In the genomic region with DNA sequence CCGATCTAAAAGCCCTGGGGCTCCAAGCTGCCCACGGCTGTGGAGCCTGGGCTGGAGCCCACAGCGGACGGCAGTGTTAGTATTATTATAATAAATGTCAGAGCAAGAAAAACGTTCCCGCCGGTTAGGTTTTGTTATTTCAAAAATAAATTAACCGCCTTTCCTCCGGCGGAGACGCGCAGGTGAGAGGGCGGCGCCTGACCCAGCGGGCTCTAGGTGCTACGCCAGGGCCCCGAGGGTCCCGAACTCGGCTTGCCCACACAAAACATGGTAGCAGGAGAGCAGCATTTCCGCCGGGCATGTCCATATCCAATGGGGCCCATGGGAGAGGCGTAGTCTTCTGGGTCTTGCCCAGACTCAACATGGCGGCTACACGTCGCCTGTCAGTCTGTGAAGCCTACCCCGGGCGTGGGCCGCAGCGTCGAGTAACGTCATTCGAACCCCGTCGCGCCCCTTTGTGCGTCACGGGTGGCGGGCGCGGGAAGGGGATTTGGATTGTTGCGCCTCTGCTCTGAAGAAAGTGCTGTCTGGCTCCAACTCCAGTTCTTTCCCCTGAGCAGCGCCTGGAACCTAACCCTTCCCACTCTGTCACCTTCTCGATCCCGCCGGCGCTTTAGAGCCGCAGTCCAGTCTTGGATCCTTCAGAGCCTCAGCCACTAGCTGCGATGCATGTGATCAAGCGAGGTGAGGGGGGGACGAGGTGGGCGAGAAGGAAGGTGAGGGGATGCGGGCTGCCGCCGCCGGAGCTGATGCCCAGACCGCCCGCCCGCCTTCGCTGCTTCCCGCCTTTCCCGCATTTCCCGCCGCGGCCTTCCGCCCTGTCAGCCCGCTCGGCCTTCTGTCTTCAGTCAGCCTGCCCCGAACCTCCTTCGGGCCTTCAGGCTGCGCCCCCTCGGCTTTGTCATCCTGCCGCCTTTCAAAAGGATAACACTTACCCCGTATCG, we compare ENCODE assay signal across 1 cellular context.
TF ChIP-seq lines count a peak whose summit lies in the region.

RRM1 (plus strand) TSS at position 452 of the 944 bp plus-strand sequence; CDS start at position 666, 214 bp downstream.

TF ChIP-seq in WTC11, 78 proteins besides CTCF, POLR2A, EP300 and RAD21 (continued from another document and continues in another):
- no peak for TF ChIP-seq ELF4 (CRISPR knock-in tag; IDR thresholded peaks at IDR 0.05; ENCODE audit: low read depth)
- no peak for TF ChIP-seq ZNF671 (CRISPR knock-in tag; IDR thresholded peaks at IDR 0.05)
- TF ChIP-seq ATF1 (CRISPR knock-in tag; IDR thresholded peaks at IDR 0.05): peak; percentile 96; the same call in 1 of the 2 replicates
- no peak for TF ChIP-seq TP53 (CRISPR knock-in tag; IDR thresholded peaks at IDR 0.05)
- TF ChIP-seq RELA (CRISPR knock-in tag; IDR thresholded peaks at IDR 0.05; ENCODE audit: borderline replicate concordance): no peak
- TF ChIP-seq NFYB (CRISPR knock-in tag; conservative IDR thresholded peaks at IDR 0.05; ENCODE audit: low read depth): peak; percentile 29; the same call in 1 of the 2 replicates
- TF ChIP-seq, protein P1, sequence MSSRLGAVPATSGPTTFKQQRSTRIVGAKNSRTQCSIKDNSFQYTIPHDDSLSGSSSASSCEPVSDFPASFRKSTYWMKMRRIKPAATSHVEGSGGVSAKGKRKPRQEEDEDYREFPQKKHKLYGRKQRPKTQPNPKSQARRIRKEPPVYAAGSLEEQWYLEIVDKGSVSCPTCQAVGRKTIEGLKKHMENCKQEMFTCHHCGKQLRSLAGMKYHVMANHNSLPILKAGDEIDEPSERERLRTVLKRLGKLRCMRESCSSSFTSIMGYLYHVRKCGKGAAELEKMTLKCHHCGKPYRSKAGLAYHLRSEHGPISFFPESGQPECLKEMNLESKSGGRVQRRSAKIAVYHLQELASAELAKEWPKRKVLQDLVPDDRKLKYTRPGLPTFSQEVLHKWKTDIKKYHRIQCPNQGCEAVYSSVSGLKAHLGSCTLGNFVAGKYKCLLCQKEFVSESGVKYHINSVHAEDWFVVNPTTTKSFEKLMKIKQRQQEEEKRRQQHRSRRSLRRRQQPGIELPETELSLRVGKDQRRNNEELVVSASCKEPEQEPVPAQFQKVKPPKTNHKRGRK (CRISPR knock-in tag; IDR thresholded peaks at IDR 0.05; ENCODE audit: borderline replicate concordance): no peak
- TF ChIP-seq ETV6 (CRISPR knock-in tag; IDR thresholded peaks at IDR 0.05): peak; percentile 67
- TF ChIP-seq ZMAT4 (CRISPR knock-in tag; IDR thresholded peaks at IDR 0.05): no peak
- peak; percentile 90; the same call in 1 of the 2 replicates for TF ChIP-seq NFE2L1 (CRISPR knock-in tag; IDR thresholded peaks at IDR 0.05)
- TF ChIP-seq FOXP4 (CRISPR knock-in tag; IDR thresholded peaks at IDR 0.05): peak; percentile 14; the same call in 1 of the 2 replicates
- peak; percentile 40; the same call in 1 of the 2 replicates for TF ChIP-seq FOXP1 (CRISPR knock-in tag; IDR thresholded peaks at IDR 0.05; ENCODE audit: borderline replicate concordance)
- TF ChIP-seq, protein P2, sequence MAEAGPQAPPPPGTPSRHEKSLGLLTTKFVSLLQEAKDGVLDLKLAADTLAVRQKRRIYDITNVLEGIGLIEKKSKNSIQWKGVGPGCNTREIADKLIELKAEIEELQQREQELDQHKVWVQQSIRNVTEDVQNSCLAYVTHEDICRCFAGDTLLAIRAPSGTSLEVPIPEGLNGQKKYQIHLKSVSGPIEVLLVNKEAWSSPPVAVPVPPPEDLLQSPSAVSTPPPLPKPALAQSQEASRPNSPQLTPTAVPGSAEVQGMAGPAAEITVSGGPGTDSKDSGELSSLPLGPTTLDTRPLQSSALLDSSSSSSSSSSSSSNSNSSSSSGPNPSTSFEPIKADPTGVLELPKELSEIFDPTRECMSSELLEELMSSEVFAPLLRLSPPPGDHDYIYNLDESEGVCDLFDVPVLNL (CRISPR knock-in tag; IDR thresholded peaks at IDR 0.05; ENCODE audit: borderline replicate concordance, low read depth): peak; percentile 92
- no peak for TF ChIP-seq SOX15 (CRISPR knock-in tag; IDR thresholded peaks at IDR 0.05)
- TF ChIP-seq ATF6 (CRISPR knock-in tag; IDR thresholded peaks at IDR 0.05): no peak
- TF ChIP-seq NR1H2 (CRISPR knock-in tag; IDR thresholded peaks at IDR 0.05): no peak
- TF ChIP-seq ZNF232 (CRISPR knock-in tag; IDR thresholded peaks at IDR 0.05): no peak
- TF ChIP-seq GRHL2 (CRISPR knock-in tag; IDR thresholded peaks at IDR 0.05; ENCODE audit: insufficient replicate concordance, severe bottlenecking): no peak
- TF ChIP-seq E2F1 (CRISPR knock-in tag; IDR thresholded peaks at IDR 0.05): no peak
- no peak for TF ChIP-seq ZNF219 (CRISPR knock-in tag; IDR thresholded peaks at IDR 0.05; ENCODE audit: borderline replicate concordance)
- TF ChIP-seq, protein P3, sequence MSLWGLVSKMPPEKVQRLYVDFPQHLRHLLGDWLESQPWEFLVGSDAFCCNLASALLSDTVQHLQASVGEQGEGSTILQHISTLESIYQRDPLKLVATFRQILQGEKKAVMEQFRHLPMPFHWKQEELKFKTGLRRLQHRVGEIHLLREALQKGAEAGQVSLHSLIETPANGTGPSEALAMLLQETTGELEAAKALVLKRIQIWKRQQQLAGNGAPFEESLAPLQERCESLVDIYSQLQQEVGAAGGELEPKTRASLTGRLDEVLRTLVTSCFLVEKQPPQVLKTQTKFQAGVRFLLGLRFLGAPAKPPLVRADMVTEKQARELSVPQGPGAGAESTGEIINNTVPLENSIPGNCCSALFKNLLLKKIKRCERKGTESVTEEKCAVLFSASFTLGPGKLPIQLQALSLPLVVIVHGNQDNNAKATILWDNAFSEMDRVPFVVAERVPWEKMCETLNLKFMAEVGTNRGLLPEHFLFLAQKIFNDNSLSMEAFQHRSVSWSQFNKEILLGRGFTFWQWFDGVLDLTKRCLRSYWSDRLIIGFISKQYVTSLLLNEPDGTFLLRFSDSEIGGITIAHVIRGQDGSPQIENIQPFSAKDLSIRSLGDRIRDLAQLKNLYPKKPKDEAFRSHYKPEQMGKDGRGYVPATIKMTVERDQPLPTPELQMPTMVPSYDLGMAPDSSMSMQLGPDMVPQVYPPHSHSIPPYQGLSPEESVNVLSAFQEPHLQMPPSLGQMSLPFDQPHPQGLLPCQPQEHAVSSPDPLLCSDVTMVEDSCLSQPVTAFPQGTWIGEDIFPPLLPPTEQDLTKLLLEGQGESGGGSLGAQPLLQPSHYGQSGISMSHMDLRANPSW (CRISPR knock-in tag; conservative IDR thresholded peaks at IDR 0.05; ENCODE audit: low read depth): no peak
- TF ChIP-seq RORB (CRISPR knock-in tag; IDR thresholded peaks at IDR 0.05): no peak
- no peak for TF ChIP-seq ZNF416 (CRISPR knock-in tag; IDR thresholded peaks at IDR 0.05)
- TF ChIP-seq CREB1 (CRISPR knock-in tag; IDR thresholded peaks at IDR 0.05): peak; percentile 89
- TF ChIP-seq NFATC4 (CRISPR knock-in tag; IDR thresholded peaks at IDR 0.05): no peak
- TF ChIP-seq KAT7 (CRISPR knock-in tag; IDR thresholded peaks at IDR 0.05; ENCODE audit: borderline replicate concordance): no peak
- TF ChIP-seq, protein P4, sequence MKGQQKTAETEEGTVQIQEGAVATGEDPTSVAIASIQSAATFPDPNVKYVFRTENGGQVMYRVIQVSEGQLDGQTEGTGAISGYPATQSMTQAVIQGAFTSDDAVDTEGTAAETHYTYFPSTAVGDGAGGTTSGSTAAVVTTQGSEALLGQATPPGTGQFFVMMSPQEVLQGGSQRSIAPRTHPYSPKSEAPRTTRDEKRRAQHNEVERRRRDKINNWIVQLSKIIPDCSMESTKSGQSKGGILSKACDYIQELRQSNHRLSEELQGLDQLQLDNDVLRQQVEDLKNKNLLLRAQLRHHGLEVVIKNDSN (CRISPR knock-in tag; IDR thresholded peaks at IDR 0.05): peak; percentile 62
- TF ChIP-seq FOXJ3 (CRISPR knock-in tag; IDR thresholded peaks at IDR 0.05; ENCODE audit: borderline replicate concordance): no peak
- no peak; the same call in 1 of the 2 replicates for TF ChIP-seq SMAD4 (CRISPR knock-in tag; IDR thresholded peaks at IDR 0.05)
- TF ChIP-seq MXD4 (CRISPR knock-in tag; IDR thresholded peaks at IDR 0.05; ENCODE audit: borderline replicate concordance): no peak
- TF ChIP-seq, protein P5, sequence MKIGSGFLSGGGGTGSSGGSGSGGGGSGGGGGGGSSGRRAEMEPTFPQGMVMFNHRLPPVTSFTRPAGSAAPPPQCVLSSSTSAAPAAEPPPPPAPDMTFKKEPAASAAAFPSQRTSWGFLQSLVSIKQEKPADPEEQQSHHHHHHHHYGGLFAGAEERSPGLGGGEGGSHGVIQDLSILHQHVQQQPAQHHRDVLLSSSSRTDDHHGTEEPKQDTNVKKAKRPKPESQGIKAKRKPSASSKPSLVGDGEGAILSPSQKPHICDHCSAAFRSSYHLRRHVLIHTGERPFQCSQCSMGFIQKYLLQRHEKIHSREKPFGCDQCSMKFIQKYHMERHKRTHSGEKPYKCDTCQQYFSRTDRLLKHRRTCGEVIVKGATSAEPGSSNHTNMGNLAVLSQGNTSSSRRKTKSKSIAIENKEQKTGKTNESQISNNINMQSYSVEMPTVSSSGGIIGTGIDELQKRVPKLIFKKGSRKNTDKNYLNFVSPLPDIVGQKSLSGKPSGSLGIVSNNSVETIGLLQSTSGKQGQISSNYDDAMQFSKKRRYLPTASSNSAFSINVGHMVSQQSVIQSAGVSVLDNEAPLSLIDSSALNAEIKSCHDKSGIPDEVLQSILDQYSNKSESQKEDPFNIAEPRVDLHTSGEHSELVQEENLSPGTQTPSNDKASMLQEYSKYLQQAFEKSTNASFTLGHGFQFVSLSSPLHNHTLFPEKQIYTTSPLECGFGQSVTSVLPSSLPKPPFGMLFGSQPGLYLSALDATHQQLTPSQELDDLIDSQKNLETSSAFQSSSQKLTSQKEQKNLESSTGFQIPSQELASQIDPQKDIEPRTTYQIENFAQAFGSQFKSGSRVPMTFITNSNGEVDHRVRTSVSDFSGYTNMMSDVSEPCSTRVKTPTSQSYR (CRISPR knock-in tag; IDR thresholded peaks at IDR 0.05): no peak
- TF ChIP-seq TEAD1 (CRISPR knock-in tag; IDR thresholded peaks at IDR 0.05): peak; percentile 53; the same call in 1 of the 2 replicates
- TF ChIP-seq ZNF138 (CRISPR knock-in tag; conservative IDR thresholded peaks at IDR 0.05): no peak
- no peak for TF ChIP-seq CBFB (CRISPR knock-in tag; IDR thresholded peaks at IDR 0.05; ENCODE audit: low read depth)
- TF ChIP-seq PRRX2 (CRISPR knock-in tag; IDR thresholded peaks at IDR 0.05): no peak
